2 cellular contexts compared by ENCODE assay signal in genomic region chr6:154242617-154243357, GRCh38.
TF ChIP-seq lines count a peak whose summit lies in the region.

No MANE protein-coding gene starts in this region.

TF ChIP-seq in SK-N-SH treated with all-trans-retinoic acid at 6 μM for 48 hours, 23 proteins besides CTCF, POLR2A, EP300 and RAD21:
- TF ChIP-seq TSHZ2 (CRISPR knock-in tag; IDR thresholded peaks at IDR 0.05) (no peak), CREB5 (CRISPR knock-in tag; IDR thresholded peaks at IDR 0.05; ENCODE audit: low read depth) (no peak), PPARA (CRISPR knock-in tag; IDR thresholded peaks at IDR 0.05; ENCODE audit: borderline replicate concordance) (no peak), ISL1 (CRISPR knock-in tag; IDR thresholded peaks at IDR 0.05) (no peak), GLIS3 (CRISPR knock-in tag; IDR thresholded peaks at IDR 0.05) (no peak), OSR1 (CRISPR knock-in tag; IDR thresholded peaks at IDR 0.05) (no peak), TCF4 (CRISPR knock-in tag; IDR thresholded peaks at IDR 0.05; ENCODE audit: borderline replicate concordance) (no peak), ZC3H10 (CRISPR knock-in tag; IDR thresholded peaks at IDR 0.05) (no peak), ESRRG (CRISPR knock-in tag; IDR thresholded peaks at IDR 0.05) (no peak), ZFP30 (CRISPR knock-in tag; IDR thresholded peaks at IDR 0.05) (no peak), ZNF565 (CRISPR knock-in tag; conservative IDR thresholded peaks at IDR 0.05; ENCODE audit: low read depth) (no peak), CSDC2 (CRISPR knock-in tag; IDR thresholded peaks at IDR 0.05) (no peak), ARNTL (CRISPR knock-in tag; IDR thresholded peaks at IDR 0.05; ENCODE audit: borderline replicate concordance, low read depth) (no peak), SNAI2 (CRISPR knock-in tag; IDR thresholded peaks at IDR 0.05) (no peak), TOX (CRISPR knock-in tag; IDR thresholded peaks at IDR 0.05; ENCODE audit: borderline replicate concordance) (no peak), PATZ1 (CRISPR knock-in tag; IDR thresholded peaks at IDR 0.05; ENCODE audit: borderline replicate concordance) (no peak), RARB (CRISPR knock-in tag; IDR thresholded peaks at IDR 0.05) (no peak), BACH2 (CRISPR knock-in tag; IDR thresholded peaks at IDR 0.05; ENCODE audit: borderline replicate concordance) (no peak), ZNF8 (CRISPR knock-in tag; IDR thresholded peaks at IDR 0.05) (no peak), ZNF70 (CRISPR knock-in tag; IDR thresholded peaks at IDR 0.05) (no peak)

TF ChIP-seq in HepG2, 621 proteins besides CTCF, POLR2A, EP300 and RAD21 (continued from another document):
- TF ChIP-seq ZNF142 (CRISPR knock-in tag; IDR thresholded peaks at IDR 0.05), result no peak
- no peak for TF ChIP-seq ZXDC (CRISPR knock-in tag; IDR thresholded peaks at IDR 0.05)
- TF ChIP-seq ZNF34 (CRISPR knock-in tag; IDR thresholded peaks at IDR 0.05; ENCODE audit: borderline replicate concordance), result no peak
- TF ChIP-seq ATF4 (CRISPR knock-in tag; IDR thresholded peaks at IDR 0.05), result no peak
- no peak for TF ChIP-seq HOXA5 (CRISPR knock-in tag; IDR thresholded peaks at IDR 0.05)
- no peak for TF ChIP-seq XRCC5 (optimal IDR thresholded peaks at IDR 0.05; ENCODE audit: low read length)
- TF ChIP-seq ATM (IDR thresholded peaks at IDR 0.05; ENCODE audit: borderline replicate concordance), result no peak
- TF ChIP-seq JARID2 (CRISPR knock-in tag; IDR thresholded peaks at IDR 0.05; ENCODE audit: insufficient replicate concordance), result no peak
- no peak for TF ChIP-seq MYPOP (CRISPR knock-in tag; IDR thresholded peaks at IDR 0.05)
- no peak for TF ChIP-seq ZNF350 (CRISPR knock-in tag; IDR thresholded peaks at IDR 0.05; ENCODE audit: borderline replicate concordance, low read depth)
- no peak for TF ChIP-seq ZFP36L2 (CRISPR knock-in tag; IDR thresholded peaks at IDR 0.05)
- no peak for TF ChIP-seq MEF2D (CRISPR knock-in tag; IDR thresholded peaks at IDR 0.05)
- no peak for TF ChIP-seq TSC22D2 (CRISPR knock-in tag; IDR thresholded peaks at IDR 0.05; ENCODE audit: borderline replicate concordance)
- TF ChIP-seq ZNF75D (CRISPR knock-in tag; IDR thresholded peaks at IDR 0.05; ENCODE audit: borderline replicate concordance), result no peak
- TF ChIP-seq RBAK (CRISPR knock-in tag; IDR thresholded peaks at IDR 0.05), result no peak
TF ChIP-seq in HepG2: peak in this region for 0.
